1 cellular context compared by ENCODE assay signal in the genomic region with DNA sequence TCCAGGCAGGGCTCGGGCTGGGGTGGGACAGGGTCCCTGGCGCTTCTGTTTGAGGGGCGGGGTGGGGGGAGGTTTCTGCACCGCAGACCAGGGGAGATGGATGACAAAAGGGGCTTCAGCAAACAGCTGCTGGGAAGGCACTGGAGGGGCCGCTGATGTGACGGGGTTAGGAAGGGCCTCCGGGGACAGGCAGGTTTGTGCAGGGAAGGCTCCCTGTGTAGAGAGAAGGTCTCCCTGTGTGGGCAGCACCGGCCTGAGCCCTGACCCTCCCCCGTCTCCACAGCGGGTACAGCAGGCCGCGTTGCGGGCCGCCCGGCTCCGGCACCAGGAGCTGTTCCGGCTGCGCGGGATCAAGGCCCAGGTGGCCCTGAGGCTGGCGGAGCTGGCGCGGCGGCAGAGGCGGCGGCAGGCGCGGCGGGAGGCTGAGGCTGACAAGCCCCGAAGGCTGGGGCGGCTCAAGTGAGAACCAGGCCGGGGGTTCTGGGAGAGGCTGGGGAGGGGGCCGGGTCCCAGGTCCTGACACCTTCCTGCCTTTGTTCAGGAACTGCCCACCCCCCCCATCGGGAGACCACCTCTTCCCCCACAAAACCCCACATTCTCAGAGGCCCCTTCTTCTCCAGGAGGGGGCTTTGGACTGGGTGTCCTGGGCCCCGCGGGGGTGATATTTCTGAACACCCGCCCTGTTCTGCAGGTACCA.
TF ChIP-seq lines count a peak whose summit lies in the region.

No MANE protein-coding gene starts in this region.

TF ChIP-seq in GM12878, 131 proteins besides CTCF, POLR2A, EP300 and RAD21:
- TF ChIP-seq ZNF687 (IDR thresholded peaks at IDR 0.05) (no peak), ZBTB4 (CRISPR knock-in tag; IDR thresholded peaks at IDR 0.05) (no peak), SMC3 (IDR thresholded peaks at IDR 0.05; ENCODE audit: borderline replicate concordance, low read length) (no peak)
